ENCODE assay signal across 8 cellular contexts in the genomic region with DNA sequence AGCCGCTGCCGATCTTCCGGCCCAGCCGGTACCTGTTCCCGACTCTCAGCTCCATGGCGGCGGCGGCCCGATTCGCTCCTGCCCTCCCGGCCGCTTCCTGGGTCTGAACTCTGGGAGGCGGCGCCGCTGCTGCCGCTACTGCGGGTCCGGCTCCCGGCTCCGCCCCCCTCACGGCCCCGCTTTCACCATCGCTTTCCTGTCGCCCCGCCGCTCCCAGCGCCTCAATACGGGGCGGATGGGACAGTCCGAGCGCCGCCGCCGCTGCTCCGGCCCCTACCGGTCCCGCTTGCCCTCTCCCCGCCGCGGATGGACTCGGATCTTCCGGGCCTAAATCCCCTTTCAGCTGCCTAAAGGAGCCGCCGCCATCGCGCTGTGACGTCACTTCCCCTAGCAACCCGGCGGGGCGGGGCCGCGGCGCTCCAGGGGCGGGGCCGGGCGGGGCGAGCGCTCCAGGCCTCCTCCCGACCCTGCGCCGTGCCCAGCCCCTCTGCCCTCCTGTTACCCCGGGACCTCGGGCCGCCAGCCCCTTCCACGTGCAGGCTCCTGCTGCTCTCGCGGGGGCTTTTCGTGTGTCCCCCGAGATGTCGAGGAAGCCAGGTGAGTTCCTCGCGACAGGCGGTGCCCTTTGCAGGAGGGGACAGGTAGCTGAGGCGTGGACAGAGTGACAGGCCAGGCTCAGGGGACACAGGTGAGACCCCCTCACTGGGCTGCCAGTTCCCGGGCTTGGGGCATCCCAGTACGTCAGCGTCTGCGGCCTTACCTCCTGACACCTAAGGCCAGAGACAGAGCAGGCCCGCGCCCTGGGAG. TPM values are rescaled to one million over a fixed set of nuclear protein-coding genes. Genes with fewer than 3 reads are reported as not detected.
DNase-seq lines count a peak whose midpoint lies in the region; ATAC-seq and TF ChIP-seq lines count a peak whose summit lies in the region.

TSS of gene CSNK1D (minus strand) at position 374 of the 807 bp plus-strand sequence. CDS start at position 55, 319 bp downstream.

- DNase-seq in 8988T (peak; percentile 91), NCI-H2196 treated with DMSO at 0.1 percent for 48 hours (lab: John Stamatoyannopoulos, UW; ENCODE audit: unreplicated experiment) (peak; percentile 89), breast epithelium (ENCODE audit: low spot score in 2 of 2) (peak; percentile 90 to 91), iPS-NIHi11 (ENCODE audit: low spot score) (peak; percentile 99)

- TF ChIP-seq CTCF in WI38 (IDR thresholded peaks at IDR 0.05; ENCODE audit: low read depth, low read length) (no peak), breast epithelium (IDR thresholded peaks at IDR 0.05) (no peak)

- peaks cover 13 to 28% of the 10 kb centered on the region in 2 donors for H3K4me1 ChIP-seq in breast epithelium

- H3K4me3 ChIP-seq in WI38 (ENCODE audit: low read depth, low read length) (peak within 1 kb of the TSS; percentile 84), breast epithelium (peak within 1 kb of the TSS; percentile 97 to 100 (median 97)), skin epidermis (peak within 1 kb of the TSS; percentile 76 to 99 (median 96))

- no peaks in the 10 kb centered on the region for H3K36me3 ChIP-seq in breast epithelium

- H3K9me3 ChIP-seq in breast epithelium, result no peaks in the 10 kb centered on the region

- H3K27ac ChIP-seq in breast epithelium (peak within 1 kb of the TSS; percentile 99 to 100), skin epidermis (peak within 1 kb of the TSS; percentile 95 to 100 (median 99))

- H3K27me3 ChIP-seq in breast epithelium, result no peaks in the 10 kb centered on the region

- peak; percentile 83 for TF ChIP-seq POLR2A in breast epithelium (IDR thresholded peaks at IDR 0.05)

- intact Hi-C loops in breast epithelium (cut with DNase I; ENCODE audit: low total_unique reads), result no loop called here

- peak; percentile 48 for ATAC-seq in GM18858 (IDR thresholded peaks at IDR 0.05; ENCODE audit: unreplicated experiment)
- ATAC-seq in HG03097 (IDR thresholded peaks at IDR 0.05; ENCODE audit: low FRiP score, unreplicated experiment), result peak; percentile 64

RNA-seq across cellular contexts. Expression of gene CSNK1D, which starts in this region (rescaled TPM):
- total RNA-seq in breast epithelium, result 10 to 100 TPM; 50.7 to 85.9 (median 75.2) TPM

Comparison
In these comparisons a context has a peak if more than half of its experiments do, and no peak if none do; other contexts are left out.
1. Peak in every context shown above with its lines: DNase-seq, ATAC-seq, H3K4me3 ChIP-seq and H3K27ac ChIP-seq.